In genomic region chr11:112212290-112212689, GRCh38 we compare ENCODE assay signal across 30 cellular contexts. TPM values are rescaled to one million over a fixed set of nuclear protein-coding genes. Genes with fewer than 3 reads are reported as not detected.
DNase-seq lines count a peak whose midpoint lies in the region; ATAC-seq, FAIRE-seq and TF ChIP-seq lines count a peak whose summit lies in the region.
"Had no signal": no experiment of that assay in that cellular context is flagged by ENCODE, and none has a peak within 500 bp of the region (broad histone marks: within the 10 kb centered on the region; RNA-seq: fewer than 3 reads in every experiment).

No MANE protein-coding gene starts in this region.

- dilution Hi-C loops in IMR-90 (cut with HindIII; ENCODE audit: low sequenced_read_pairs, unreplicated experiment): no loop called here

- 0 out of 4 replicates have a peak overlapping the region, but pooled peaks of 1 of the 2 experiments have one; percentile 11 for H4K8ac ChIP-seq in IMR-90 (ENCODE audit: low read depth in 2 of 2, low read length in 2 of 2)

- no peak overlapping the region for H2AK9ac ChIP-seq in IMR-90 (replicated peaks; ENCODE audit: low read depth, low read length, poor library complexity)

- H4K5ac ChIP-seq in IMR-90 (ENCODE audit: low read depth, low read length): peak overlapping the region; percentile 73; the same call in 1 of the 2 replicates

- in situ Hi-C loops in IMR-90 (cut with MboI; ENCODE audit: low sequenced_read_pairs): loop anchor here (25.0 kb wide), 1 partner anchor 1325 kb away; no protein-coding TSS in a partner anchor

- no peak for FAIRE-seq in frontal cortex (lab: Jason Lieb, UNC)
- FAIRE-seq: A204.1, G401.6 had no signal

- no peak overlapping the region for H3K23ac ChIP-seq in IMR-90 (ENCODE audit: low read depth, low read length)

- no CpG with 5 or more reads among the region's 3 CpGs for WGBS in IMR-90 (ENCODE audit: extremely low coverage in 2 of 2, insufficient read length in 1 of 2), 2 experiments

- H3K4me2 ChIP-seq in IMR-90 (ENCODE audit: low read depth, low read length): no peak overlapping the region
- H3K4me2 ChIP-seq: BLaER1, GM23338, KMS-11 had no signal

- H2AFZ ChIP-seq in IMR-90 (replicated peaks; ENCODE audit: low read length, poor library complexity): no peak overlapping the region
- H2AFZ ChIP-seq: GM23338 had no signal

- no peaks in the 10 kb centered on the region for H4K20me1 ChIP-seq in IMR-90 (ENCODE audit: insufficient read depth, low read length)
- H4K20me1 ChIP-seq: BLaER1 had no signal

- CTCF ChIA-PET in IMR-90 (lab: Yijun Ruan, JAX): interaction anchor here (1.4 kb wide), 2 partner anchors 68 to 99 kb away, joined by 4 to 5 read pairs; no protein-coding TSS in a partner anchor

- peak overlapping the region; percentile 12 for H3K27ac ChIP-seq in cardiac muscle cell
- no peak overlapping the region for H3K27ac ChIP-seq in IMR-90 (ENCODE audit: insufficient read depth, low read length)
- H3K27ac ChIP-seq in epithelial cell of prostate: peak overlapping the region; percentile 66
- H3K27ac ChIP-seq in coronary artery: no peak overlapping the region
- H3K27ac ChIP-seq: BLaER1, KMS-11, RWPE1 had no signal

- H3K4me1 ChIP-seq in cardiac muscle cell (ENCODE audit: low read depth) (no peaks in the 10 kb centered on the region), IMR-90 (ENCODE audit: control insufficient read depth, insufficient read depth, low read length) (peaks cover 18% of the 10 kb centered on the region)
- H3K4me1 ChIP-seq: BLaER1 had no signal

- H3K36me3 ChIP-seq in cardiac muscle cell (peaks cover 15% of the 10 kb centered on the region), IMR-90 (ENCODE audit: control insufficient read depth, insufficient read depth, low read length) (no peaks in the 10 kb centered on the region)
- H3K36me3 ChIP-seq: BLaER1 had no signal

- no peak overlapping the region for H3K4me3 ChIP-seq in cardiac muscle cell
- no peak overlapping the region for H3K4me3 ChIP-seq in IMR-90 (ENCODE audit: insufficient read depth, low read depth, low read length)
- H3K4me3 ChIP-seq in coronary artery: no peak overlapping the region
- H3K4me3 ChIP-seq: BLaER1, GM23338 had no signal

- H3K4ac ChIP-seq in IMR-90 (ENCODE audit: low read depth, low read length): no peak overlapping the region

- POLR2A ChIA-PET in IMR-90 (lab: Charles Lee; ENCODE audit: unreplicated experiment): no interaction called here

- peak; percentile 11; the same call in 1 of the 2 replicates for ATAC-seq in IMR-90 (ENCODE audit: low read depth)
- ATAC-seq in omental fat pad (ENCODE audit: low FRiP score): peak; percentile 51
- ATAC-seq: GM23338 had no signal

- H3K27me3 ChIP-seq in cardiac muscle cell (no peaks in the 10 kb centered on the region), IMR-90 (ENCODE audit: control insufficient read depth, insufficient read depth, low read length) (no peaks in the 10 kb centered on the region)
- H3K27me3 ChIP-seq: BLaER1 had no signal

- peaks cover 9% of the 10 kb centered on the region for H3K9me1 ChIP-seq in IMR-90 (ENCODE audit: insufficient read depth, low read length)

- peak overlapping the region; percentile 69; the same call in 1 of the 2 replicates for H3K18ac ChIP-seq in IMR-90 (ENCODE audit: low read depth, low read length)

- no TSS peak for BruUV-seq in IMR-90 (replicated peaks; lab: Mats Ljungman, UMichigan)

- H3K14ac ChIP-seq in IMR-90 (replicated peaks; ENCODE audit: low read depth, low read length): no peak overlapping the region

- peak overlapping the region; percentile 5; the same call in 1 of the 2 replicates for H4K91ac ChIP-seq in IMR-90 (ENCODE audit: insufficient read depth, low read depth, low read length)

- no peaks in the 10 kb centered on the region for H3K79me1 ChIP-seq in IMR-90 (ENCODE audit: low read depth in 1 of 2, low read length in 2 of 2)

- DNase-seq in cardiac muscle cell (ENCODE audit: low read depth in 1 of 2, low spot score in 1 of 2) (no peak), cardiac septum (ENCODE audit: low spot score) (no peak), IMR-90 (peak; percentile 20), epithelial cell of prostate (ENCODE audit: low read depth, low spot score) (peak; percentile 22), omental fat pad (ENCODE audit: low spot score) (no peak), coronary artery (ENCODE audit: low spot score) (no peak), frontal cortex (ENCODE audit: low spot score in 2 of 2) (no peak)
- DNase-seq in stimulated activated CD4-positive, alpha-beta T cell treated with anti-CD3 and anti-CD28 coated beads, Interleukin-1b, Interleukin-23, amount 100 ng/mL, for 48 hours: no peak
- DNase-seq: CD4-positive, alpha-beta memory T cell; COR-L47; DMS53; H9; HFFc6; NCI-H1092 treated with DMSO at 0.1 percent for 48 hours; NCI-H1436; NCI-H187 treated with DMSO at 0.1 percent for 48 hours; NCI-H2171 treated with DMSO at 0.1 percent for 48 hours; NCI-H446; NCI-H526; SHP77 treated with DMSO at 0.1 percent for 48 hours had no signal

- H3K56ac ChIP-seq in IMR-90 (ENCODE audit: extremely low read depth, insufficient read depth, low read length): no peak overlapping the region

- intact Hi-C loops in cardiac septum (cut with DNase I): no loop called here
- intact Hi-C loops in IMR-90 (cut with micrococcal nuclease): loop anchor here (5.0 to 10.0 kb wide), 3 partner anchors 35 to 1523 kb away; partner anchors contain the start of gene BCO2

- H3K9ac ChIP-seq in IMR-90 (ENCODE audit: low read depth, low read length): no peak overlapping the region
- H3K9ac ChIP-seq: BLaER1, KMS-11 had no signal

- H2BK5ac ChIP-seq in IMR-90 (ENCODE audit: low read depth, low read length, poor library complexity, severe bottlenecking): no peak overlapping the region

- TF ChIP-seq RAD21 in IMR-90 (IDR thresholded peaks at IDR 0.05; ENCODE audit: low read length): no peak

- H2BK20ac ChIP-seq in IMR-90 (ENCODE audit: low read depth, low read length): no peak overlapping the region

- TF ChIP-seq CTCF in cardiac muscle cell (IDR thresholded peaks at IDR 0.05; ENCODE audit: low read depth, low read length) (no peak), IMR-90 (conservative IDR thresholded peaks at IDR 0.05; ENCODE audit: low read depth, low read length) (no peak), omental fat pad (IDR thresholded peaks at IDR 0.05) (no peak), coronary artery (IDR thresholded peaks at IDR 0.05) (no peak)

- H2BK120ac ChIP-seq in IMR-90 (ENCODE audit: low read depth, low read length): no peak overlapping the region; the same call in 1 of the 2 replicates

- H2BK15ac ChIP-seq in IMR-90 (ENCODE audit: low read depth, low read length): 0 out of 3 replicates have a peak overlapping the region, but pooled peaks have one; percentile 15

- H2AK5ac ChIP-seq in IMR-90 (ENCODE audit: low read depth, low read length): no peak overlapping the region

- no peaks in the 10 kb centered on the region for H3K9me3 ChIP-seq in cardiac muscle cell (ENCODE audit: low read depth)
- H3K9me3 ChIP-seq in IMR-90 (ENCODE audit: control insufficient read depth, insufficient read depth, low read length): no peaks in the 10 kb centered on the region
- H3K9me3 ChIP-seq: BLaER1 had no signal

- TF ChIP-seq POLR2A in IMR-90 (IDR thresholded peaks at IDR 0.05; ENCODE audit: low read depth, low read length): no peak

TF ChIP-seq in IMR-90, 13 proteins besides CTCF, POLR2A, EP300 and RAD21:
- TF ChIP-seq RCOR1 (IDR thresholded peaks at IDR 0.05; ENCODE audit: insufficient replicate concordance, low read length) (no peak), MXI1 (IDR thresholded peaks at IDR 0.05; ENCODE audit: borderline replicate concordance, low read depth, low read length) (no peak)

RNA-seq across cellular contexts. Expression of gene PTS, which starts 13.9 kb away (rescaled TPM):
- total RNA-seq in cardiac muscle cell (28.1 and 30.3 TPM in 2 replicates), cardiac septum (33.0 TPM), IMR-90 (2012; rRNA removed) (21.0 and 63.6 TPM in 2 replicates), omental fat pad (10 to 100 TPM; 25.8 to 38.0 (median 34.4) TPM), frontal cortex (35.9 TPM)
- polyA plus RNA-seq in cardiac muscle cell (53.0 and 66.7 TPM in 2 replicates), IMR-90 (2012; rRNA removed) (50.7 and 51.8 TPM in 2 replicates)
- polyA plus RNA-seq in IMR-90 (2012; cell fraction: cytosol; rRNA removed): 17.3 and 17.8 TPM in 2 replicates
- polyA plus RNA-seq in IMR-90 (2012; cell fraction: nucleus; rRNA removed; ENCODE audit: low replicate concordance): 8.7 and 72.6 TPM in 2 replicates

RNA-seq across cellular contexts. Expression of gene BCO2, which starts 37.0 kb away (rescaled TPM):
- total RNA-seq in cardiac muscle cell (24.1 and 44.2 TPM in 2 replicates), cardiac septum (67.8 TPM), IMR-90 (2012; rRNA removed) (0.18 and 0.83 TPM in 2 replicates), omental fat pad (10 to 100 TPM in 3 of 4 donors, 1 to 10 TPM in 1; 4.4 to 33.6 (median 18.3) TPM), frontal cortex (6.5 TPM)
- polyA plus RNA-seq in cardiac muscle cell (69.4 and 81.1 TPM in 2 replicates), IMR-90 (2012; rRNA removed) (0.20 and 0.68 TPM in 2 replicates)
- polyA plus RNA-seq in IMR-90 (2012; cell fraction: cytosol; rRNA removed): 0.03 and 0.04 TPM in 2 replicates
- polyA plus RNA-seq in IMR-90 (2012; cell fraction: nucleus; rRNA removed; ENCODE audit: low replicate concordance): 0.32 and 4.6 TPM in 2 replicates

RNA-seq across cellular contexts. Expression of gene TEX12, which starts 45.1 kb away (rescaled TPM):
- not detected in 2 replicates for total RNA-seq in cardiac muscle cell
- 0.28 TPM in 1 of 2 replicates, not detected in the other for polyA plus RNA-seq in cardiac muscle cell
- 0.32 TPM for total RNA-seq in cardiac septum
- not detected in 2 replicates for total RNA-seq in IMR-90 (2012; rRNA removed)
- polyA plus RNA-seq in IMR-90 (2012; rRNA removed): 0.12 TPM in 1 of 2 replicates, not detected in the other
- polyA plus RNA-seq in IMR-90 (2012; cell fraction: cytosol; rRNA removed): not detected in 2 replicates
- polyA plus RNA-seq in IMR-90 (2012; cell fraction: nucleus; rRNA removed; ENCODE audit: low replicate concordance): 0.15 TPM in 1 of 2 replicates, not detected in the other
- total RNA-seq in omental fat pad: under 1 TPM in 1 of 4 donors, not detected in 3; 0.96 TPM
- not detected for total RNA-seq in frontal cortex
- total RNA-seq: Daoy, GM23338, HFFc6 had no signal
- polyA plus RNA-seq: CD4-positive, alpha-beta memory T cell had no signal

RNA-seq across cellular contexts. Expression of gene PLET1, which starts 48.4 kb away (rescaled TPM):
- total RNA-seq in cardiac muscle cell (not detected in 2 replicates), cardiac septum (not detected), IMR-90 (2012; rRNA removed) (not detected in 2 replicates), omental fat pad (not detected), frontal cortex (not detected)
- polyA plus RNA-seq in cardiac muscle cell (0.14 TPM in 1 of 2 replicates, not detected in the other), IMR-90 (2012; rRNA removed) (not detected in 2 replicates)
- not detected in 2 replicates for polyA plus RNA-seq in IMR-90 (2012; cell fraction: cytosol; rRNA removed)
- not detected in 2 replicates for polyA plus RNA-seq in IMR-90 (2012; cell fraction: nucleus; rRNA removed; ENCODE audit: low replicate concordance)
- total RNA-seq: CD4-positive, alpha-beta memory T cell; Daoy; GM23338; H9; HFFc6; M059J had no signal
- polyA plus RNA-seq: AG04450; CD4-positive, alpha-beta memory T cell; GM23338; IgD-negative memory B cell had no signal

RNA-seq across cellular contexts. Expression of gene IL18, which starts 48.4 kb away (rescaled TPM):
- total RNA-seq in cardiac muscle cell (0.18 and 0.86 TPM in 2 replicates), cardiac septum (0.70 TPM), IMR-90 (2012; rRNA removed) (0.54 and 0.83 TPM in 2 replicates), omental fat pad (10 to 100 TPM; 10.4 to 70.9 (median 30.8) TPM), frontal cortex (0.82 TPM)
- polyA plus RNA-seq in cardiac muscle cell (0.94 TPM in 1 of 2 replicates, not detected in the other), IMR-90 (2012; rRNA removed) (0.89 and 0.96 TPM in 2 replicates)
- polyA plus RNA-seq in IMR-90 (2012; cell fraction: cytosol; rRNA removed): 0.12 and 0.20 TPM in 2 replicates
- polyA plus RNA-seq in IMR-90 (2012; cell fraction: nucleus; rRNA removed; ENCODE audit: low replicate concordance): 0.12 and 0.50 TPM in 2 replicates
- total RNA-seq: Daoy had no signal
- polyA plus RNA-seq: CD4-positive, alpha-beta memory T cell had no signal

Comparison
In these comparisons a context has a peak if more than half of its experiments do, and no peak if none do; other contexts are left out.
1. DNase-seq: peak in IMR-90 (single experiment) and epithelial cell of prostate (single experiment); none in cardiac muscle cell (0 of 2), cardiac septum (single experiment), omental fat pad (single experiment), coronary artery (single experiment), stimulated activated CD4-positive, alpha-beta T cell treated with anti-CD3 and anti-CD28 coated beads, Interleukin-1b, Interleukin-23, amount 100 ng/mL, for 48 hours (single experiment) and frontal cortex (0 of 2).
2. H3K27ac ChIP-seq: peak in cardiac muscle cell (single experiment) and epithelial cell of prostate (single experiment); none in IMR-90 (single experiment) and coronary artery (0 of 2).